Comparison of ENCODE assay signal across 1 cellular context in the genomic region with DNA sequence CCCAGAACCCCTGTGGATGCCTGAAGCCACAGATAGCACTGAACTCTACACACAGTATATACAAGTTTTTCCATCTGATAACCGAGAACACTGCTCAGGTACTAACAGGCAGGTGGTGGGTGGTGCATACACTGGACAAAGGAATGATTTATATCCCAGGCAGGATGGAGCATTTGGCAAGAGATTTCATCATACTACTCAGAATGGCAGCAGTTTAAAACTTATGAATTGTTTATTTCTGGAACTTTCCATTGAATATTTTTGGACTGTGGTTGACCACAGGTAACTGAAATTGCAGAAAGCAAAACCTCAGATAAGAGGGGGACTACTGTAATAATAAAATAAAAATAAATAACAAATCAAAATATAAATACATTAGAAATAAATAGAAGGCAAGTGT.
TF ChIP-seq lines count a peak whose summit lies in the region.

No MANE protein-coding gene starts in this region.

TF ChIP-seq in GM12878, 131 proteins besides CTCF, POLR2A, EP300 and RAD21 (continued from another document and continues in another):
- TF ChIP-seq POLR2AphosphoS2 (IDR thresholded peaks at IDR 0.05; ENCODE audit: low read depth, low read length) (no peak), PML (IDR thresholded peaks at IDR 0.05; ENCODE audit: low read length) (no peak), ZNF207 (IDR thresholded peaks at IDR 0.05; ENCODE audit: borderline replicate concordance) (no peak), GABPA (IDR thresholded peaks at IDR 0.05; ENCODE audit: low read depth) (no peak), BCL11A (IDR thresholded peaks at IDR 0.05; ENCODE audit: low read depth, low read length) (no peak), SMARCA5 (IDR thresholded peaks at IDR 0.05) (no peak), ATF2 (IDR thresholded peaks at IDR 0.05; ENCODE audit: low read length) (0 out of 2 replicates have a peak, but pooled peaks have one; percentile 43), ZNF217 (IDR thresholded peaks at IDR 0.05) (no peak), ZNF622 (IDR thresholded peaks at IDR 0.05) (no peak), MEF2B (IDR thresholded peaks at IDR 0.05; ENCODE audit: partially characterized antibody, poor library complexity, severe bottlenecking) (peak; percentile 73), BHLHE40 (IDR thresholded peaks at IDR 0.05; ENCODE audit: borderline replicate concordance in 1 of 2, low read depth in 2 of 2, low read length in 1 of 2) (no peak), BMI1 (IDR thresholded peaks at IDR 0.05; ENCODE audit: borderline replicate concordance) (no peak; the same call in 1 of the 2 replicates), HDGF (IDR thresholded peaks at IDR 0.05) (no peak), MEF2A (IDR thresholded peaks at IDR 0.05; ENCODE audit: insufficient read depth, low read depth, low read length) (peak; percentile 90), MYC (IDR thresholded peaks at IDR 0.05; ENCODE audit: insufficient read depth, insufficient read length, insufficient replicate concordance, low read length, severe bottlenecking) (no peak), ASH2L (IDR thresholded peaks at IDR 0.05; ENCODE audit: borderline replicate concordance, low read depth) (no peak), CBX5 (IDR thresholded peaks at IDR 0.05; ENCODE audit: low read depth) (no peak), RELB (IDR thresholded peaks at IDR 0.05; ENCODE audit: low read depth) (no peak), JUND (IDR thresholded peaks at IDR 0.05; ENCODE audit: low read depth, low read length) (no peak), ZBED1 (IDR thresholded peaks at IDR 0.05; ENCODE audit: borderline replicate concordance) (no peak), KDM1A (IDR thresholded peaks at IDR 0.05; ENCODE audit: borderline replicate concordance) (no peak), RUNX3 (IDR thresholded peaks at IDR 0.05; ENCODE audit: low read length) (peak; percentile 89), ZZZ3 (IDR thresholded peaks at IDR 0.05; ENCODE audit: control insufficient read depth, insufficient read length, low read depth) (no peak), MTA3 (IDR thresholded peaks at IDR 0.05; ENCODE audit: borderline replicate concordance, low read length) (no peak), ZNF592 (IDR thresholded peaks at IDR 0.05) (no peak), IKZF2 (IDR thresholded peaks at IDR 0.05) (peak in 1 of 2 experiments; percentile 50; a peak in 2 of 4 replicates), NBN (IDR thresholded peaks at IDR 0.05) (no peak), USF1 (IDR thresholded peaks at IDR 0.05; ENCODE audit: borderline replicate concordance, extremely low read length, insufficient read depth, low read depth, low read length) (no peak), CUX1 (IDR thresholded peaks at IDR 0.05; ENCODE audit: insufficient replicate concordance, low read depth, low read length) (no peak), PAX5 (IDR thresholded peaks at IDR 0.05; ENCODE audit: borderline replicate concordance, low read depth, low read length) (no peak), ESRRA (IDR thresholded peaks at IDR 0.05; ENCODE audit: low read length) (no peak), FOXM1 (IDR thresholded peaks at IDR 0.05; ENCODE audit: low read depth, low read length) (peak; percentile 44; the same call in 1 of the 2 replicates)
- TF ChIP-seq, protein P1, sequence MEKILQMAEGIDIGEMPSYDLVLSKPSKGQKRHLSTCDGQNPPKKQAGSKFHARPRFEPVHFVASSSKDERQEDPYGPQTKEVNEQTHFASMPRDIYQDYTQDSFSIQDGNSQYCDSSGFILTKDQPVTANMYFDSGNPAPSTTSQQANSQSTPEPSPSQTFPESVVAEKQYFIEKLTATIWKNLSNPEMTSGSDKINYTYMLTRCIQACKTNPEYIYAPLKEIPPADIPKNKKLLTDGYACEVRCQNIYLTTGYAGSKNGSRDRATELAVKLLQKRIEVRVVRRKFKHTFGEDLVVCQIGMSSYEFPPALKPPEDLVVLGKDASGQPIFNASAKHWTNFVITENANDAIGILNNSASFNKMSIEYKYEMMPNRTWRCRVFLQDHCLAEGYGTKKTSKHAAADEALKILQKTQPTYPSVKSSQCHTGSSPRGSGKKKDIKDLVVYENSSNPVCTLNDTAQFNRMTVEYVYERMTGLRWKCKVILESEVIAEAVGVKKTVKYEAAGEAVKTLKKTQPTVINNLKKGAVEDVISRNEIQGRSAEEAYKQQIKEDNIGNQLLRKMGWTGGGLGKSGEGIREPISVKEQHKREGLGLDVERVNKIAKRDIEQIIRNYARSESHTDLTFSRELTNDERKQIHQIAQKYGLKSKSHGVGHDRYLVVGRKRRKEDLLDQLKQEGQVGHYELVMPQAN (conservative IDR thresholded peaks at IDR 0.05): no peak
- TF ChIP-seq, protein P2, sequence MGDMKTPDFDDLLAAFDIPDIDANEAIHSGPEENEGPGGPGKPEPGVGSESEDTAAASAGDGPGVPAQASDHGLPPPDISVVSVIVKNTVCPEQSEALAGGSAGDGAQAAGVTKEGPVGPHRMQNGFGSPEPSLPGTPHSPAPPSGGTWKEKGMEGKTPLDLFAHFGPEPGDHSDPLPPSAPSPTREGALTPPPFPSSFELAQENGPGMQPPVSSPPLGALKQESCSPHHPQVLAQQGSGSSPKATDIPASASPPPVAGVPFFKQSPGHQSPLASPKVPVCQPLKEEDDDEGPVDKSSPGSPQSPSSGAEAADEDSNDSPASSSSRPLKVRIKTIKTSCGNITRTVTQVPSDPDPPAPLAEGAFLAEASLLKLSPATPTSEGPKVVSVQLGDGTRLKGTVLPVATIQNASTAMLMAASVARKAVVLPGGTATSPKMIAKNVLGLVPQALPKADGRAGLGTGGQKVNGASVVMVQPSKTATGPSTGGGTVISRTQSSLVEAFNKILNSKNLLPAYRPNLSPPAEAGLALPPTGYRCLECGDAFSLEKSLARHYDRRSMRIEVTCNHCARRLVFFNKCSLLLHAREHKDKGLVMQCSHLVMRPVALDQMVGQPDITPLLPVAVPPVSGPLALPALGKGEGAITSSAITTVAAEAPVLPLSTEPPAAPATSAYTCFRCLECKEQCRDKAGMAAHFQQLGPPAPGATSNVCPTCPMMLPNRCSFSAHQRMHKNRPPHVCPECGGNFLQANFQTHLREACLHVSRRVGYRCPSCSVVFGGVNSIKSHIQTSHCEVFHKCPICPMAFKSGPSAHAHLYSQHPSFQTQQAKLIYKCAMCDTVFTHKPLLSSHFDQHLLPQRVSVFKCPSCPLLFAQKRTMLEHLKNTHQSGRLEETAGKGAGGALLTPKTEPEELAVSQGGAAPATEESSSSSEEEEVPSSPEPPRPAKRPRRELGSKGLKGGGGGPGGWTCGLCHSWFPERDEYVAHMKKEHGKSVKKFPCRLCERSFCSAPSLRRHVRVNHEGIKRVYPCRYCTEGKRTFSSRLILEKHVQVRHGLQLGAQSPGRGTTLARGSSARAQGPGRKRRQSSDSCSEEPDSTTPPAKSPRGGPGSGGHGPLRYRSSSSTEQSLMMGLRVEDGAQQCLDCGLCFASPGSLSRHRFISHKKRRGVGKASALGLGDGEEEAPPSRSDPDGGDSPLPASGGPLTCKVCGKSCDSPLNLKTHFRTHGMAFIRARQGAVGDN (IDR thresholded peaks at IDR 0.05): no peak
- TF ChIP-seq, protein P3, sequence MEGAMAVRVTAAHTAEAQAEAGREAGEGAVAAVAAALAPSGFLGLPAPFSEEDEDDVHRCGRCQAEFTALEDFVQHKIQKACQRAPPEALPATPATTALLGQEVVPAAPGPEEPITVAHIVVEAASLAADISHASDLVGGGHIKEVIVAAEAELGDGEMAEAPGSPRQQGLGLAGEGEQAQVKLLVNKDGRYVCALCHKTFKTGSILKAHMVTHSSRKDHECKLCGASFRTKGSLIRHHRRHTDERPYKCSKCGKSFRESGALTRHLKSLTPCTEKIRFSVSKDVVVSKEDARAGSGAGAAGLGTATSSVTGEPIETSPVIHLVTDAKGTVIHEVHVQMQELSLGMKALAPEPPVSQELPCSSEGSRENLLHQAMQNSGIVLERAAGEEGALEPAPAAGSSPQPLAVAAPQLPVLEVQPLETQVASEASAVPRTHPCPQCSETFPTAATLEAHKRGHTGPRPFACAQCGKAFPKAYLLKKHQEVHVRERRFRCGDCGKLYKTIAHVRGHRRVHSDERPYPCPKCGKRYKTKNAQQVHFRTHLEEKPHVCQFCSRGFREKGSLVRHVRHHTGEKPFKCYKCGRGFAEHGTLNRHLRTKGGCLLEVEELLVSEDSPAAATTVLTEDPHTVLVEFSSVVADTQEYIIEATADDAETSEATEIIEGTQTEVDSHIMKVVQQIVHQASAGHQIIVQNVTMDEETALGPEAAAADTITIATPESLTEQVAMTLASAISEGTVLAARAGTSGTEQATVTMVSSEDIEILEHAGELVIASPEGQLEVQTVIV (IDR thresholded peaks at IDR 0.05; ENCODE audit: borderline replicate concordance, partially characterized antibody): no peak
